ENCODE assay signal across 12 cellular contexts in the genomic region with DNA sequence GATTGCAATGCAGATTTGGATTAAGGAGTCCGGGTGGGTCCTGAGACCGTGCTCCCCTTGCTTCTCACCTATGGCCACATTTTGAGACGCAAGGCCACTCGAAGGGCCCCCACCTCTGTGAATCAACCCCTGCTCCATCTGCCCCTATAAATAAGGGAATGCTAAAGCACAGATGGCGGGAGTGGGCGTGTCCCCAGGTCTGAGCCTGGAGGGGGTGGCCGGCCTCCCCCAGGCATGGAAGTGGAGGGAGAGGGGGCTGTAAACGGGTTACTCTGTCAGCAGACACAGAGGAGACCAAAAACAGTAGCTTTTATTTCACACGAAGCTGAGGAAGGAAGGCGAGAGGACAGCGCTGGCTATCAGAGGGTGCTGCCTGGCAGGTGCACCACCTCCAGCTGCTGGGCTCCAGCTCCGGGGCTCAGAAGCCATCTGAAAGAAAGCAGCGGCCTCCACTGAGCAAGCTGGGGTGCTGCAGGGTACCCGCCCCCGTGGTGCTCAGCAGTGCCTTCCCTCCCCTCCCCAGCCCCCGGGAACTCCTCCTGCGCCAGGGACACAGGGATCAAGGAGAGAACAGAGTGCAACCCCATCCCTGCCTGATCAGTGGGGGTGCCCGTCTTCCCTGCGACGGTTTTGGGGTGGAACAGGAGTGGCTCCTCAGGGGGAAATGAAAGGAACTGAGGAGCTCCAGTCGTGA. TPM values are rescaled to one million over a fixed set of nuclear protein-coding genes. Genes with fewer than 3 reads are reported as not detected.
DNase-seq lines count a peak whose midpoint lies in the region; ATAC-seq, FAIRE-seq and TF ChIP-seq lines count a peak whose summit lies in the region.
"Had no signal": no experiment of that assay in that cellular context is flagged by ENCODE, and none has a peak within 500 bp of the region (broad histone marks: within the 10 kb centered on the region; RNA-seq: fewer than 3 reads in every experiment).

No MANE protein-coding gene starts in this region.

- 25 to 27% methylated on average over 21 of the region's 21 CpGs for WGBS in pancreas, 2 donors

- H3K4me3 ChIP-seq in pancreas = peak overlapping the region in 2 of 4 donors; percentile 32 to 45
- H3K4me3 ChIP-seq: SJSA1, thyroid gland had no signal

- FAIRE-seq in pancreas (lab: Jason Lieb, UNC) (no peak), GM12891 (lab: Jason Lieb, UNC) (no peak)
- FAIRE-seq: endothelial cell of umbilical vein, keratinocyte had no signal

- peaks cover 0 to 9% (median 0%) of the 10 kb centered on the region in 3 donors for H3K4me1 ChIP-seq in pancreas
- H3K4me1 ChIP-seq: SJSA1 had no signal

- ATAC-seq in pancreas (peak; percentile 39 to 66 (median 64)), HG02852 (IDR thresholded peaks at IDR 0.05; ENCODE audit: unreplicated experiment) (no peak)

- H3K27me3 ChIP-seq in pancreas = no peaks in the 10 kb centered on the region
- H3K27me3 ChIP-seq: SJSA1, thyroid gland had no signal

- TF ChIP-seq CTCF in pancreas (IDR thresholded peaks at IDR 0.05) = no peak

- H3K36me3 ChIP-seq in pancreas = no peaks in the 10 kb centered on the region
- H3K36me3 ChIP-seq: SJSA1, thyroid gland had no signal

- H3K27ac ChIP-seq in caudate nucleus (ENCODE audit: low read depth, low read length) = no peak overlapping the region
- H3K27ac ChIP-seq in pancreas = no peak overlapping the region
- H3K27ac ChIP-seq: SJSA1, thyroid gland had no signal

- H3K9me3 ChIP-seq in pancreas = no peaks in the 10 kb centered on the region
- H3K9me3 ChIP-seq: thyroid gland had no signal

- DNase-seq in NCI-H2081 (lab: John Stamatoyannopoulos, UW) (peak; percentile 17 to 26), NCI-H2081 treated with DMSO at 0.1 percent for 48 hours (lab: John Stamatoyannopoulos, UW) (no peak), NCI-H2227 (lab: John Stamatoyannopoulos, UW; ENCODE audit: unreplicated experiment) (peak; percentile 71), caudate nucleus (lab: John Stamatoyannopoulos, UW) (peak in 33 of 61 donors; percentile 24 to 80 (median 54)), pancreas (peak in 2 of 6 donors; percentile 62 to 64), GM12891 (ENCODE audit: insufficient read length, low spot score) (no peak), HuH-7 (ENCODE audit: low spot score) (no peak)

- no peak for TF ChIP-seq POLR2A in GM12891 (IDR thresholded peaks at IDR 0.05; ENCODE audit: low read depth, low read length)

- intact Hi-C loops in pancreas (cut with DNase I) = no loop called here

TF ChIP-seq in GM12891, 5 proteins besides CTCF, POLR2A, EP300 and RAD21:
- no peak for TF ChIP-seq POLR2AphosphoS5 (IDR thresholded peaks at IDR 0.05; ENCODE audit: low read depth, low read length)

RNA-seq across cellular contexts. Expression of a gene that starts 56.7 kb away (rescaled TPM):
- total RNA-seq in pancreas = under 1 TPM in 1 of 6 donors, not detected in 5; 0.09 TPM
- polyA plus RNA-seq in pancreas = under 1 TPM in 1 of 2 donors, not detected in 1; 0.12 TPM
- polyA plus RNA-seq in GM12891 (2012; ENCODE audit: low read depth, missing spikeins) = not detected
- total RNA-seq: endothelial cell of umbilical vein, SJSA1 had no signal
- polyA plus RNA-seq: endothelial cell of umbilical vein, keratinocyte had no signal

Comparison
In these comparisons a context has a peak if more than half of its experiments do, and no peak if none do; other contexts are left out.
1. DNase-seq: peak in NCI-H2081 (2 of 2), NCI-H2227 (single experiment) and caudate nucleus (33 of 61); none in NCI-H2081 treated with DMSO at 0.1 percent for 48 hours (single experiment), GM12891 (single experiment) and HuH-7 (single experiment).